ENCODE assay signal across 24 cellular contexts in the genomic region with DNA sequence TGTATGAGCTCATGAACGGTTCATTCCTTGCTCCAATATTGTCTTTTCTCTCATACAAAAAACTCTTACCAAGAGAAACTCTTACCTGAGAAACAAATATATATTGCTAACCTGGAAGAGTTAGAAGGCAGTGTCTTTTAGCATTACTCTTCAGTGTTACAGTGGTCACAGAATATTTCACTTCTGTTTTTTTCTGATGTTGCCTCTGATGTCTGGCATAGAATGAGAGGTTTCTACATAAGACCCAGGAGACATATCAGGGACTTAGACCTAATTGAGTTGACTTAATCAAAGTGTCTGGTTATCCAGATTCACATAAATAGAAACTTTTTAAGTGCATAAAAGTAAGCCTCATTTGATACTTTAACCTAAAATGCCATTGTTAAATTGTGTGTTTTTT.
"Had no signal": no experiment of that assay in that cellular context is flagged by ENCODE, and none has a peak within 500 bp of the region (broad histone marks: within the 10 kb centered on the region; RNA-seq: fewer than 3 reads in every experiment).

No MANE protein-coding gene starts in this region.

- H3K36me3 ChIP-seq: esophagus squamous epithelium, gastrocnemius medialis, heart right ventricle, left lung, lower lobe of right lung had no signal

- ATAC-seq: gastrocnemius medialis, heart right ventricle, left cardiac atrium, left lung, left ventricle myocardium superior, lower lobe of right lung, mucosa of descending colon had no signal

- H3K27ac ChIP-seq: coronary artery, dorsolateral prefrontal cortex, esophagus squamous epithelium, gastrocnemius medialis, heart right ventricle, left lung, lower lobe of right lung had no signal

- DNase-seq: dermis blood vessel endothelial cell; dorsolateral prefrontal cortex; effector CD4-positive, alpha-beta T cell; effector memory CD4-positive, alpha-beta T cell; esophagus squamous epithelium; foreskin fibroblast; foreskin melanocyte; gastrocnemius medialis; glutamatergic neuron; head of caudate nucleus; heart right ventricle; hippocampal formation; left cardiac atrium; left lung; left ventricle myocardium superior; lower lobe of right lung; mesenchymal stem cell; mucosa of descending colon had no signal

- H3K4me3 Mint-ChIP-seq: mesothelial cell of epicardium had no signal

- H3K4me1 Mint-ChIP-seq: mesothelial cell of epicardium had no signal

- FAIRE-seq: colon, endothelial cell of umbilical vein, islet of Langerhans, keratinocyte had no signal

- H3K4me3 ChIP-seq: coronary artery, dorsolateral prefrontal cortex, esophagus squamous epithelium, gastrocnemius medialis, heart right ventricle, left lung, lower lobe of right lung, mucosa of descending colon had no signal

- H3K4me1 ChIP-seq: esophagus squamous epithelium, heart right ventricle, left lung, lower lobe of right lung had no signal

- H3K9me3 ChIP-seq: esophagus squamous epithelium, gastrocnemius medialis, heart right ventricle, left lung, lower lobe of right lung, mucosa of descending colon had no signal

- H3K27ac Mint-ChIP-seq: mesothelial cell of epicardium had no signal

- H3K27me3 ChIP-seq: dorsolateral prefrontal cortex, esophagus squamous epithelium, gastrocnemius medialis, heart right ventricle, left lung had no signal
